In genomic region chr10:100968839-100969174, GRCh38 we compare ENCODE assay signal across 7 cellular contexts. TPM values are rescaled to one million over a fixed set of nuclear protein-coding genes. Genes with fewer than 3 reads are reported as not detected.
DNase-seq lines count a peak whose midpoint lies in the region; ATAC-seq and TF ChIP-seq lines count a peak whose summit lies in the region.
"Had no signal": no experiment of that assay in that cellular context is flagged by ENCODE, and none has a peak within 500 bp of the region (broad histone marks: within the 10 kb centered on the region; RNA-seq: fewer than 3 reads in every experiment).

No MANE protein-coding gene starts in this region.

- no peak for DNase-seq in activated T-cell treated with anti-CD3 and anti-CD28 coated beads, Interleukin-2, amount 50 U/mL, for 72 hours
- DNase-seq in activated T-cell treated with anti-CD3 and anti-CD28 coated beads for 4 hours (no peak), hepatocyte (ENCODE audit: low spot score) (no peak), tibial nerve (ENCODE audit: low spot score in 2 of 2) (no peak), cortex of kidney (lab: John Stamatoyannopoulos, UW) (no peak), midbrain (lab: John Stamatoyannopoulos, UW) (no peak)
- DNase-seq: MV-4-11 had no signal

- H3K27me3 ChIP-seq in hepatocyte (no peaks in the 10 kb centered on the region), tibial nerve (no peaks in the 10 kb centered on the region)

- H3K4me3 ChIP-seq in hepatocyte (peak overlapping the region; percentile 96), tibial nerve (peak overlapping the region; percentile 47 to 81 (median 58))

- TF ChIP-seq POLR2A in tibial nerve (IDR thresholded peaks at IDR 0.05), result no peak

- H3K9me3 ChIP-seq in hepatocyte (ENCODE audit: low read depth), result no peaks in the 10 kb centered on the region
- no peaks in the 10 kb centered on the region for H3K9me3 ChIP-seq in tibial nerve

- WGBS in hepatocyte (ENCODE audit: low lambda C conversion rate, missing lambda C conversion rate), result 32% methylated on average over 9 of the region's 9 CpGs
- WGBS in tibial nerve, 2 donors, result 30 to 34% methylated on average over 9 of the region's 9 CpGs

- peaks cover 0 to 2% of the 10 kb centered on the region in 2 donors for H3K36me3 Mint-ChIP-seq in activated T-cell treated with anti-CD3 and anti-CD28 coated beads, Interleukin-2, amount 50 U/mL, for 72 hours (ENCODE audit: insufficient read depth in 2 of 2)

- ATAC-seq in activated T-cell treated with anti-CD3 and anti-CD28 coated beads, Interleukin-2, amount 50 U/mL, for 72 hours (replicated peaks in 1 of 2), result peak in 1 of 2 donors; percentile 12

- H3K9me3 Mint-ChIP-seq in activated T-cell treated with anti-CD3 and anti-CD28 coated beads, Interleukin-2, amount 50 U/mL, for 72 hours, result no peaks in the 10 kb centered on the region

- no peak for TF ChIP-seq EP300 in tibial nerve (IDR thresholded peaks at IDR 0.05)

- peaks cover 25% of the 10 kb centered on the region for H3K4me1 Mint-ChIP-seq in activated T-cell treated with anti-CD3 and anti-CD28 coated beads, Interleukin-2, amount 50 U/mL, for 72 hours (ENCODE audit: low read depth)

- H3K36me3 ChIP-seq in hepatocyte (replicated peaks; ENCODE audit: insufficient read depth, low read depth), result no peaks in the 10 kb centered on the region
- peaks cover 0 to 33% (median 0%) of the 10 kb centered on the region in 3 donors for H3K36me3 ChIP-seq in tibial nerve

- H3K79me2 ChIP-seq in hepatocyte, result peaks cover 19% of the 10 kb centered on the region

- H3K9me2 ChIP-seq in hepatocyte (replicated peaks; ENCODE audit: insufficient read depth), result no peaks in the 10 kb centered on the region

- no peak overlapping the region for H3K27ac Mint-ChIP-seq in activated T-cell treated with anti-CD3 and anti-CD28 coated beads, Interleukin-2, amount 50 U/mL, for 72 hours

- H2AFZ ChIP-seq in hepatocyte, result peak overlapping the region; percentile 93

- TF ChIP-seq CTCF in hepatocyte (IDR thresholded peaks at IDR 0.05; ENCODE audit: poor library complexity), result no peak
- no peak for TF ChIP-seq CTCF in tibial nerve (IDR thresholded peaks at IDR 0.05)

- H4K20me1 ChIP-seq in hepatocyte (ENCODE audit: insufficient read depth, poor library complexity, severe bottlenecking), result no peaks in the 10 kb centered on the region

- H3K4me1 ChIP-seq in hepatocyte (ENCODE audit: insufficient read depth), result peaks cover 24% of the 10 kb centered on the region
- H3K4me1 ChIP-seq in tibial nerve, result peaks cover 0 to 29% (median 14%) of the 10 kb centered on the region in 4 donors

- H3K4me3 Mint-ChIP-seq in activated T-cell treated with anti-CD3 and anti-CD28 coated beads, Interleukin-2, amount 50 U/mL, for 72 hours, result peak overlapping the region; percentile 56 to 68

- H3K27me3 Mint-ChIP-seq in activated T-cell treated with anti-CD3 and anti-CD28 coated beads, Interleukin-2, amount 50 U/mL, for 72 hours (ENCODE audit: low read depth), result no peaks in the 10 kb centered on the region

- H3K4me2 ChIP-seq in hepatocyte, result peak overlapping the region; percentile 98

- no peak overlapping the region for H3K27ac ChIP-seq in hepatocyte
- H3K27ac ChIP-seq in tibial nerve, result peak overlapping the region; percentile 30 to 78 (median 72)

RNA-seq across cellular contexts. Expression of gene SEMA4G, which starts 0.5 kb away (rescaled TPM):
- total RNA-seq in activated T-cell treated with anti-CD3 and anti-CD28 coated beads, Interleukin-2, amount 50 U/mL, for 72 hours, result under 1 TPM; 0.53 to 0.79 TPM
- total RNA-seq in hepatocyte, result 48.6 and 54.8 TPM in 2 replicates
- polyA plus RNA-seq in hepatocyte, result 28.6 and 38.9 TPM in 2 replicates
- total RNA-seq in tibial nerve, result 1 to 10 TPM; 3.1 to 9.2 (median 5.3) TPM

RNA-seq across cellular contexts. Expression of gene MRPL43, which starts 18.5 kb away (rescaled TPM):
- 10 to 100 TPM; 38.2 to 41.7 TPM for total RNA-seq in activated T-cell treated with anti-CD3 and anti-CD28 coated beads, Interleukin-2, amount 50 U/mL, for 72 hours
- 60.1 and 65.9 TPM in 2 replicates for total RNA-seq in hepatocyte
- 111 and 112 TPM in 2 replicates for polyA plus RNA-seq in hepatocyte
- total RNA-seq in tibial nerve, result 100 to 1,000 TPM in 2 of 4 donors, 10 to 100 TPM in 2; 64.1 to 146 (median 99.5) TPM

RNA-seq across cellular contexts. Expression of gene TWNK, which starts 18.5 kb away (rescaled TPM):
- 10 to 100 TPM; 12.0 to 12.3 TPM for total RNA-seq in activated T-cell treated with anti-CD3 and anti-CD28 coated beads, Interleukin-2, amount 50 U/mL, for 72 hours
- total RNA-seq in hepatocyte, result 3.2 and 5.0 TPM in 2 replicates
- 4.0 and 5.1 TPM in 2 replicates for polyA plus RNA-seq in hepatocyte
- total RNA-seq in tibial nerve, result 10 to 100 TPM in 1 of 4 donors, 1 to 10 TPM in 3; 5.0 to 11.4 (median 6.6) TPM

RNA-seq across cellular contexts. Expression of gene LZTS2, which starts 30.8 kb away (rescaled TPM):
- total RNA-seq in activated T-cell treated with anti-CD3 and anti-CD28 coated beads, Interleukin-2, amount 50 U/mL, for 72 hours, result 10 to 100 TPM; 12.0 to 14.1 TPM
- total RNA-seq in hepatocyte (62.9 and 73.6 TPM in 2 replicates), tibial nerve (100 to 1,000 TPM in 2 of 4 donors, 10 to 100 TPM in 2; 81.4 to 134 (median 98.7) TPM)
- polyA plus RNA-seq in hepatocyte, result 88.5 and 90.7 TPM in 2 replicates

RNA-seq across cellular contexts. Expression of gene SLF2, which starts 56.0 kb away (rescaled TPM):
- 10 to 100 TPM; 47.4 to 52.6 TPM for total RNA-seq in activated T-cell treated with anti-CD3 and anti-CD28 coated beads, Interleukin-2, amount 50 U/mL, for 72 hours
- total RNA-seq in hepatocyte (23.5 and 28.9 TPM in 2 replicates), tibial nerve (10 to 100 TPM; 25.7 to 37.7 (median 29.7) TPM)
- 11.7 and 20.1 TPM in 2 replicates for polyA plus RNA-seq in hepatocyte
